ENCODE assay signal across 22 cellular contexts in the genomic region with DNA sequence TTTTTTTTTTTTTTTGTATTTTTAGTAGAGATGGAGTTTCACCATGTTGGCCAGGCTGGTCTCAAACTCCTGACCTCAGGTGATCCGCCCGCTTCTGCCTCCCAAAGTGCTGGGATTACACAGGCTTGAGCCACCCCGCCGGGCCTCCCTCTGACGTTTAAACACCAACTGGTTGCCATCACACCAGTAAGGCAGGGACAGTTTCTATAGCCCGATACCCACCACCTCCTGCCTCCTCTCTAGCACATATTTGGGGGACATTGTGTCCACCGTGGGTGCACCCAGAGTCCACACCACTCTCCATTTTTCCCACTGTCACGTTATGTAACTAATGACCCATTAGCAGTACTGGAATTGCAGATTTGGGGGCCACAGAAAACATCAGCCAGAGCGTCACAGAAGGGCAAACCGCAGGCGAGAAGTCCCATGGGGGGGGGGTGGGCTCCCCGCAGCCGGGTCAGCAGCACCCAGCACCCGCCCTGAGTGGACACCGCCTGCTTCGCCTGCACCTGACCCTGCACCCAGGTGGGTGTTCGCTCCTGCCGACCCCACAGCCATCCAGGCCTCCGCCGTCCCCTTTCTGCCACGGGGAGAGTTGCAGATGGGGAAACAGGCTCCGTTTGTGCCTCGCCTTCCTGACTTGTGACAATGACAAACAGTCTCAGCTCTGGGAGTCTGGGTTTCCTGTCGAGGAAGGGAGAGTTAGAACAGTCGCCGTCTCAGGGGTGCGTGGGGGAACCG. TPM values are rescaled to one million over a fixed set of nuclear protein-coding genes. Genes with fewer than 3 reads are reported as not detected.
DNase-seq lines count a peak whose midpoint lies in the region; ATAC-seq, FAIRE-seq and TF ChIP-seq lines count a peak whose summit lies in the region.
"Had no signal": no experiment of that assay in that cellular context is flagged by ENCODE, and none has a peak within 500 bp of the region (broad histone marks: within the 10 kb centered on the region; RNA-seq: fewer than 3 reads in every experiment).

No MANE protein-coding gene starts in this region.

- intact Hi-C loops in MCF 10A (cut with micrococcal nuclease) (no loop called here), breast epithelium (cut with DNase I; ENCODE audit: low total_unique reads) (loop anchor here (10.0 kb wide), 1 partner anchor 82 kb away; no protein-coding TSS in a partner anchor), PC-3 (cut with micrococcal nuclease) (no loop called here)

- H3K27me3 ChIP-seq in breast epithelium (peaks cover 18 to 87% of the 10 kb centered on the region in 2 donors), PC-3 (ENCODE audit: low read length) (peaks cover 20% of the 10 kb centered on the region), H1 (replicated peaks in 1 of 4; ENCODE audit: control insufficient read depth in 3 of 4, extremely low read depth in 1 of 4, insufficient read depth in 3 of 4, low read length in 3 of 4) (peaks cover 98 to 99% (median 99%) of the 10 kb centered on the region in 4 experiments)

- H3K9me2 ChIP-seq in PC-3 (replicated peaks; ENCODE audit: low read length) = no peaks in the 10 kb centered on the region

- H3K23ac ChIP-seq in H1 (ENCODE audit: insufficient read length) = no peak overlapping the region

- H3K4ac ChIP-seq in H1 (replicated peaks; ENCODE audit: insufficient read length, low read depth, low read length) = no peak overlapping the region

- H2BK5ac ChIP-seq in H1 (ENCODE audit: low read depth, low read length) = no peak overlapping the region; the same call in 1 of the 2 replicates

- H3K9me3 ChIP-seq in breast epithelium (no peaks in the 10 kb centered on the region), PC-3 (ENCODE audit: low read length) (no peaks in the 10 kb centered on the region), H1 (ENCODE audit: insufficient read depth in 2 of 2, low read depth in 1 of 2, low read length in 1 of 2) (no peaks in the 10 kb centered on the region)
- H3K9me3 ChIP-seq: heart left ventricle, psoas muscle, spleen, suprapubic skin had no signal

- H4K20me1 ChIP-seq in PC-3 (ENCODE audit: low read length) (peaks cover 4% of the 10 kb centered on the region; the same call in 1 of the 2 replicates), H1 (replicated peaks in 1 of 2; ENCODE audit: control insufficient read depth in 1 of 2, insufficient read depth in 2 of 2, low read length in 2 of 2) (peaks cover 13 to 34% of the 10 kb centered on the region in 2 experiments)

- no peak overlapping the region; the same call in 1 of the 2 replicates for H2AK5ac ChIP-seq in H1 (ENCODE audit: low read depth, low read length)

- no TSS peak for BruUV-seq in MCF 10A (replicated peaks; lab: Mats Ljungman, UMichigan)
- no TSS peak for BruUV-seq in PC-3 (replicated peaks; lab: Mats Ljungman, UMichigan)

- ATAC-seq in PC-3 = no peak
- ATAC-seq: heart left ventricle; natural killer cell treated with Interleukin-12 subunit alpha and Interleukin-12 subunit beta and Interleukin-15 and Interleukin-18, amount 100 ng/mL, for 72 hours; psoas muscle had no signal

- H3F3A ChIP-seq in PC-3 (ENCODE audit: low read length, unreplicated experiment) = no peaks in the 10 kb centered on the region

- peaks cover 11% of the 10 kb centered on the region for H3K4me1 Mint-ChIP-seq in MCF 10A (ENCODE audit: insufficient read depth, unreplicated experiment)

- no peaks in the 10 kb centered on the region for H3K79me1 ChIP-seq in H1 (ENCODE audit: low read depth, low read length)

- H3K9ac ChIP-seq in PC-3 (ENCODE audit: low read length) (no peak overlapping the region), H1 (replicated peaks in 1 of 4; ENCODE audit: extremely low read depth in 1 of 4, low read depth in 3 of 4, low read length in 3 of 4) (no peak overlapping the region)

- H3K79me2 ChIP-seq in PC-3 (ENCODE audit: low read length) (peaks cover 34% of the 10 kb centered on the region), H1 (ENCODE audit: control insufficient read depth in 1 of 2, insufficient read depth in 2 of 2, low read length in 2 of 2) (no peaks in the 10 kb centered on the region)

- TF ChIP-seq POLR2A in breast epithelium (IDR thresholded peaks at IDR 0.05) (no peak), H1 (IDR thresholded peaks at IDR 0.05; ENCODE audit: control extremely low read depth in 1 of 2, low read depth in 2 of 2, low read length in 2 of 2) (no peak)

- no peak overlapping the region for H4K91ac ChIP-seq in H1 (replicated peaks; ENCODE audit: insufficient read length, low read length)

- TF ChIP-seq EP300 in H1 (IDR thresholded peaks at IDR 0.05; ENCODE audit: borderline replicate concordance in 1 of 2, low read depth in 2 of 2, low read length in 2 of 2) = no peak

- H2AFZ ChIP-seq in PC-3 (ENCODE audit: low read length) (no peak overlapping the region), H1 (ENCODE audit: low read length) (no peak overlapping the region)

- H3K56ac ChIP-seq in H1 (replicated peaks; ENCODE audit: insufficient read length, low read depth, low read length) = no peak overlapping the region

- no peak for FAIRE-seq in H1 (lab: Jason Lieb, UNC)
- FAIRE-seq: endometrium, GM12891, islet of Langerhans had no signal

- peaks cover 68% of the 10 kb centered on the region for H3K27me3 Mint-ChIP-seq in MCF 10A (ENCODE audit: insufficient read depth, unreplicated experiment)

- TF ChIP-seq CTCF in MCF 10A (IDR thresholded peaks at IDR 0.05; ENCODE audit: unreplicated experiment) (no peak), breast epithelium (IDR thresholded peaks at IDR 0.05) (no peak), PC-3 (conservative IDR thresholded peaks at IDR 0.05; ENCODE audit: low read depth, low read length) (no peak), H1 (IDR thresholded peaks at IDR 0.05; ENCODE audit: control extremely low read depth in 1 of 3, insufficient read depth in 1 of 3, low read depth in 1 of 3, low read length in 3 of 3) (no peak)

- H2BK20ac ChIP-seq in H1 (ENCODE audit: low read length) = 0 out of 2 replicates have a peak overlapping the region, but pooled peaks have one; percentile 32

- no peak for TF ChIP-seq RAD21 in H1 (IDR thresholded peaks at IDR 0.05 in 1 of 2, conservative IDR thresholded peaks at IDR 0.05 in 1 of 2; ENCODE audit: low read depth in 2 of 2, low read length in 2 of 2)

- H3K9me3 Mint-ChIP-seq in MCF 10A (ENCODE audit: unreplicated experiment) = no peaks in the 10 kb centered on the region
- H3K9me3 Mint-ChIP-seq: natural killer cell treated with Interleukin-12 subunit alpha and Interleukin-12 subunit beta and Interleukin-15 and Interleukin-18, amount 100 ng/mL, for 72 hours had no signal

- DNase-seq in MCF 10A (ENCODE audit: unreplicated experiment) (no peak), breast epithelium (ENCODE audit: low spot score in 2 of 2) (no peak), PC-3 (no peak), H1 (ENCODE audit: low read depth in 1 of 2, low spot score in 2 of 2) (no peak), KG1 (lab: John Stamatoyannopoulos, UW) (no peak), islet precursor cell (no peak), hepatic stellate cell (ENCODE audit: low spot score) (no peak)
- DNase-seq: activated effector memory CD4-positive, alpha-beta T cell treated with Interleukin-2 at 50 U/mL for 16 hours; aorta; C1 segment of cervical spinal cord; heart left ventricle; mesenchymal stem cell; NCI-H2227 treated with DMSO at 0.1 percent for 48 hours; psoas muscle; spleen; stimulated activated CD8-positive, alpha-beta memory T cell treated with anti-CD3 and anti-CD28 coated beads, Interleukin-4, amount 100 ng/mL, for 48 hours had no signal

- no peaks in the 10 kb centered on the region for H3K36me3 Mint-ChIP-seq in MCF 10A (ENCODE audit: insufficient read depth, unreplicated experiment)
- H3K36me3 Mint-ChIP-seq: natural killer cell treated with Interleukin-12 subunit alpha and Interleukin-12 subunit beta and Interleukin-15 and Interleukin-18, amount 100 ng/mL, for 72 hours had no signal

- 12% methylated on average over 20 of the region's 28 CpGs; no CpG with 5 or more reads in 1 of the 2 experiments for WGBS in H1 (ENCODE audit: extremely low coverage in 1 of 2, insufficient coverage in 1 of 2, insufficient read length in 1 of 2, insufficient replicate concordance in 2 of 2, low coverage in 1 of 2, low lambda C conversion rate in 2 of 2, missing lambda C conversion rate in 1 of 2), 2 experiments

- H3K14ac ChIP-seq in H1 (ENCODE audit: insufficient read length) = no peak overlapping the region

- H2BK120ac ChIP-seq in H1 (replicated peaks; ENCODE audit: low read depth, low read length) = no peak overlapping the region

- no peak overlapping the region for H3K27ac Mint-ChIP-seq in MCF 10A (ENCODE audit: low read depth, unreplicated experiment)
- H3K27ac Mint-ChIP-seq: natural killer cell treated with Interleukin-12 subunit alpha and Interleukin-12 subunit beta and Interleukin-15 and Interleukin-18, amount 100 ng/mL, for 72 hours had no signal

- H4K5ac ChIP-seq in H1 (ENCODE audit: insufficient read length, low read depth, low read length) = no peak overlapping the region

- no peak overlapping the region for H3K4me3 ChIP-seq in breast epithelium
- peak overlapping the region; percentile 74 for H3K4me3 ChIP-seq in PC-3 (ENCODE audit: low read length)
- H3K4me3 ChIP-seq in H1 (ENCODE audit: extremely low read depth in 1 of 4, insufficient read depth in 2 of 4, low read depth in 3 of 4, low read length in 4 of 4) = peak overlapping the region in 1 of 4 experiments; percentile 47; a peak in 1 of 8 replicates
- H3K4me3 ChIP-seq: heart left ventricle, psoas muscle, suprapubic skin had no signal

- H3K4me1 ChIP-seq in breast epithelium (peaks cover 0 to 5% of the 10 kb centered on the region in 2 donors), PC-3 (ENCODE audit: insufficient read depth, low read length) (no peaks in the 10 kb centered on the region), H1 (replicated peaks in 1 of 4; ENCODE audit: control insufficient read depth in 3 of 4, insufficient read depth in 4 of 4, low read length in 3 of 4) (peaks cover 0 to 31% (median 14%) of the 10 kb centered on the region in 4 experiments; a peak in 6 of 7 replicates)
- H3K4me1 ChIP-seq: psoas muscle had no signal

- H3K4me3 Mint-ChIP-seq in MCF 10A (ENCODE audit: unreplicated experiment) = peak overlapping the region; percentile 38
- H3K4me3 Mint-ChIP-seq: natural killer cell treated with Interleukin-12 subunit alpha and Interleukin-12 subunit beta and Interleukin-15 and Interleukin-18, amount 100 ng/mL, for 72 hours had no signal

- peak overlapping the region; percentile 84 for H2BK12ac ChIP-seq in H1 (ENCODE audit: low read depth, low read length)

- POLR2A ChIA-PET in MCF 10A (lab: Yijun Ruan, JAX) (no interaction called here), PC-3 (lab: Charles Lee; ENCODE audit: unreplicated experiment) (no interaction called here), H1 (lab: Charles Lee; ENCODE audit: partially characterized antibody) (interaction anchor here (4.7 kb wide), 1 partner anchor 11 kb away, joined by 19 read pairs; no protein-coding TSS in a partner anchor)

- H3K18ac ChIP-seq in H1 (ENCODE audit: extremely low read depth, low read length) = no peak overlapping the region

- H4K8ac ChIP-seq in H1 (ENCODE audit: extremely low read depth, insufficient read depth, low read length) = no peak overlapping the region

- H3K4me2 ChIP-seq in PC-3 (ENCODE audit: low read length) (peak overlapping the region; percentile 80), H1 (ENCODE audit: insufficient read depth in 1 of 2, low read depth in 2 of 2, low read length in 2 of 2) (peak overlapping the region in 1 of 2 experiments; percentile 33; a peak in 1 of 4 replicates)

- CTCF ChIA-PET in MCF 10A (lab: Yijun Ruan, JAX) = no interaction called here
- CTCF ChIA-PET in PC-3 (lab: Charles Lee) = no interaction called here
- CTCF ChIA-PET in H1 (lab: Charles Lee; ENCODE audit: partially characterized antibody) = interaction anchor here (0.7 to 2.5 kb wide), 2 partner anchors 13 to 85 kb away, joined by 3 to 13 read pairs; no protein-coding TSS in a partner anchor

- no peaks in the 10 kb centered on the region; the same call in 1 of the 2 replicates for H3K23me2 ChIP-seq in H1 (ENCODE audit: low read depth, low read length)

- H3K36me3 ChIP-seq in breast epithelium (no peaks in the 10 kb centered on the region), PC-3 (ENCODE audit: low read depth, low read length) (no peaks in the 10 kb centered on the region), H1 (ENCODE audit: control insufficient read depth in 2 of 4, insufficient read depth in 4 of 4, low read length in 3 of 4) (peaks cover 0 to 19% (median 0%) of the 10 kb centered on the region in 4 experiments; a peak in 1 of 8 replicates)
- H3K36me3 ChIP-seq: heart left ventricle, spleen, suprapubic skin had no signal

- H3K27ac ChIP-seq in breast epithelium (no peak overlapping the region), PC-3 (ENCODE audit: low read length) (no peak overlapping the region), H1 (ENCODE audit: low read depth, low read length) (no peak overlapping the region)
- H3K27ac ChIP-seq: heart left ventricle, psoas muscle, spleen, suprapubic skin had no signal

- H2BK15ac ChIP-seq in H1 (ENCODE audit: low read length) = 0 out of 2 replicates have a peak overlapping the region, but pooled peaks have one; percentile 97

RNA-seq across cellular contexts. Expression of gene ONECUT3, which starts 3.6 kb away (rescaled TPM):
- 0.02 TPM in 1 of 2 replicates, not detected in the other for total RNA-seq in MCF 10A (2022)
- not detected for total RNA-seq in breast epithelium
- 1.4 and 2.0 TPM in 2 replicates for total RNA-seq in PC-3 (2014; rRNA removed)
- total RNA-seq in H1 (2021; fragmentation: NEBNext Ultra II Directional; extraction: Animal tissue kit (Norgen Biotek cat#: 25700)) = not detected in 2 replicates
- not detected in 2 replicates for polyA plus RNA-seq in H1 (2011; rRNA removed)
- not detected for polyA plus RNA-seq in H1 (2011; cell fraction: cytosol; rRNA removed)
- polyA plus RNA-seq in H1 (2011; cell fraction: nucleus; rRNA removed) = not detected
- polyA plus RNA-seq in H1 (2012, experiment 1 of 2) = 0.04 TPM in 1 of 4 replicates, not detected in the others
- 0.01 TPM for polyA plus RNA-seq in H1 (2012, experiment 2 of 2)
- polyA plus RNA-seq in H1 (2013, experiment 1 of 2) = not detected
- not detected for polyA plus RNA-seq in H1 (2013, experiment 2 of 2)
- polyA minus RNA-seq in H1 (2011; rRNA and poly(A)+ RNA removed) = not detected in 2 replicates
- not detected for polyA minus RNA-seq in H1 (2011; cell fraction: cytosol; rRNA and poly(A)+ RNA removed)
- not detected for polyA minus RNA-seq in H1 (2011; cell fraction: nucleus; rRNA and poly(A)+ RNA removed)
- total RNA-seq: aorta; chondrocyte; heart left ventricle; natural killer cell treated with Interleukin-12 subunit alpha and Interleukin-12 subunit beta and Interleukin-15 and Interleukin-18, amount 100 ng/mL, for 72 hours; psoas muscle; spleen; suprapubic skin had no signal
- polyA plus RNA-seq: heart left ventricle, psoas muscle, spleen had no signal

RNA-seq across cellular contexts. Expression of gene ATP8B3, which starts 55.2 kb away (rescaled TPM):
- total RNA-seq in MCF 10A (2022) (5.6 and 9.3 TPM in 2 replicates), breast epithelium (1 to 10 TPM in 2 of 3 donors, under 1 TPM in 1; 0.66 to 1.4 (median 1.0) TPM), PC-3 (2014; rRNA removed) (3.9 and 4.2 TPM in 2 replicates)
- total RNA-seq in H1 (2021; fragmentation: NEBNext Ultra II Directional; extraction: Animal tissue kit (Norgen Biotek cat#: 25700)) = 2.9 and 4.1 TPM in 2 replicates
- polyA plus RNA-seq in H1 (2011; rRNA removed) = 9.3 and 10.0 TPM in 2 replicates
- polyA plus RNA-seq in H1 (2011; cell fraction: cytosol; rRNA removed) = 9.1 TPM
- 19.8 TPM for polyA plus RNA-seq in H1 (2011; cell fraction: nucleus; rRNA removed)
- polyA plus RNA-seq in H1 (2012, experiment 1 of 2) = 4.2 to 8.7 TPM (median 7.7 TPM) in 4 replicates
- 4.7 TPM for polyA plus RNA-seq in H1 (2012, experiment 2 of 2)
- 5.4 TPM for polyA plus RNA-seq in H1 (2013, experiment 1 of 2)
- 4.9 TPM for polyA plus RNA-seq in H1 (2013, experiment 2 of 2)
- polyA minus RNA-seq in H1 (2011; rRNA and poly(A)+ RNA removed) = 4.7 and 7.9 TPM in 2 replicates
- polyA minus RNA-seq in H1 (2011; cell fraction: cytosol; rRNA and poly(A)+ RNA removed) = 5.4 TPM
- polyA minus RNA-seq in H1 (2011; cell fraction: nucleus; rRNA and poly(A)+ RNA removed) = 5.2 TPM
